ENCODE assay signal across 1 cellular context in the genomic region with DNA sequence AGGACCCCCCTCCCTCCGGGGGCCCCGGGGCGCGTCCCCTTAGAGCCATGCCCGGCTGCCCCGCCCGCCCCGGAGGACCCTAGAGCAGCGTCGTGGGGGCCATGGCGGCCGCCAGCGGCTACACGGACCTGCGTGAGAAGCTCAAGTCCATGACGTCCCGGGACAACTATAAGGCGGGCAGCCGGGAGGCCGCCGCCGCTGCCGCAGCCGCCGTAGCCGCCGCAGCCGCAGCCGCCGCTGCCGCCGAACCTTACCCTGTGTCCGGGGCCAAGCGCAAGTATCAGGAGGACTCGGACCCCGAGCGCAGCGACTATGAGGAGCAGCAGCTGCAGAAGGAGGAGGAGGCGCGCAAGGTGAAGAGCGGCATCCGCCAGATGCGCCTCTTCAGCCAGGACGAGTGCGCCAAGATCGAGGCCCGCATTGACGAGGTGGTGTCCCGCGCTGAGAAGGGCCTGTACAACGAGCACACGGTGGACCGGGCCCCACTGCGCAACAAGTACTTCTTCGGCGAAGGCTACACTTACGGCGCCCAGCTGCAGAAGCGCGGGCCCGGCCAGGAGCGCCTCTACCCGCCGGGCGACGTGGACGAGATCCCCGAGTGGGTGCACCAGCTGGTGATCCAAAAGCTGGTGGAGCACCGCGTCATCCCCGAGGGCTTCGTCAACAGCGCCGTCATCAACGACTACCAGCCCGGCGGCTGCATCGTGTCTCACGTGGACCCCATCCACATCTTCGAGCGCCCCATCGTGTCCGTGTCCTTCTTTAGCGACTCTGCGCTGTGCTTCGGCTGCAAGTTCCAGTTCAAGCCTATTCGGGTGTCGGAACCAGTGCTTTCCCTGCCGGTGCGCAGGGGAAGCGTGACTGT.
TF ChIP-seq lines count a peak whose summit lies in the region.

No MANE protein-coding gene starts in this region.

TF ChIP-seq in HCT116, 20 proteins besides CTCF, POLR2A, EP300 and RAD21 (continued from another document):
- no peak for TF ChIP-seq TCF7L2 (IDR thresholded peaks at IDR 0.05; ENCODE audit: borderline replicate concordance, extremely low read depth, insufficient read depth, insufficient read length)
- no peak for TF ChIP-seq SP1 (IDR thresholded peaks at IDR 0.05; ENCODE audit: low read depth)
- TF ChIP-seq YY1 (IDR thresholded peaks at IDR 0.05; ENCODE audit: extremely low read depth, insufficient replicate concordance, low read depth, low read length), result no peak
- TF ChIP-seq, protein P1, sequence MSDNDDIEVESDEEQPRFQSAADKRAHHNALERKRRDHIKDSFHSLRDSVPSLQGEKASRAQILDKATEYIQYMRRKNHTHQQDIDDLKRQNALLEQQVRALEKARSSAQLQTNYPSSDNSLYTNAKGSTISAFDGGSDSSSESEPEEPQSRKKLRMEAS (IDR thresholded peaks at IDR 0.05), result no peak
- TF ChIP-seq FOSL1 (IDR thresholded peaks at IDR 0.05; ENCODE audit: low read depth), result no peak
- TF ChIP-seq JUND (IDR thresholded peaks at IDR 0.05), result no peak
- no peak for TF ChIP-seq EZH2phosphoT487 (IDR thresholded peaks at IDR 0.05; ENCODE audit: borderline replicate concordance)
- TF ChIP-seq, protein P2, sequence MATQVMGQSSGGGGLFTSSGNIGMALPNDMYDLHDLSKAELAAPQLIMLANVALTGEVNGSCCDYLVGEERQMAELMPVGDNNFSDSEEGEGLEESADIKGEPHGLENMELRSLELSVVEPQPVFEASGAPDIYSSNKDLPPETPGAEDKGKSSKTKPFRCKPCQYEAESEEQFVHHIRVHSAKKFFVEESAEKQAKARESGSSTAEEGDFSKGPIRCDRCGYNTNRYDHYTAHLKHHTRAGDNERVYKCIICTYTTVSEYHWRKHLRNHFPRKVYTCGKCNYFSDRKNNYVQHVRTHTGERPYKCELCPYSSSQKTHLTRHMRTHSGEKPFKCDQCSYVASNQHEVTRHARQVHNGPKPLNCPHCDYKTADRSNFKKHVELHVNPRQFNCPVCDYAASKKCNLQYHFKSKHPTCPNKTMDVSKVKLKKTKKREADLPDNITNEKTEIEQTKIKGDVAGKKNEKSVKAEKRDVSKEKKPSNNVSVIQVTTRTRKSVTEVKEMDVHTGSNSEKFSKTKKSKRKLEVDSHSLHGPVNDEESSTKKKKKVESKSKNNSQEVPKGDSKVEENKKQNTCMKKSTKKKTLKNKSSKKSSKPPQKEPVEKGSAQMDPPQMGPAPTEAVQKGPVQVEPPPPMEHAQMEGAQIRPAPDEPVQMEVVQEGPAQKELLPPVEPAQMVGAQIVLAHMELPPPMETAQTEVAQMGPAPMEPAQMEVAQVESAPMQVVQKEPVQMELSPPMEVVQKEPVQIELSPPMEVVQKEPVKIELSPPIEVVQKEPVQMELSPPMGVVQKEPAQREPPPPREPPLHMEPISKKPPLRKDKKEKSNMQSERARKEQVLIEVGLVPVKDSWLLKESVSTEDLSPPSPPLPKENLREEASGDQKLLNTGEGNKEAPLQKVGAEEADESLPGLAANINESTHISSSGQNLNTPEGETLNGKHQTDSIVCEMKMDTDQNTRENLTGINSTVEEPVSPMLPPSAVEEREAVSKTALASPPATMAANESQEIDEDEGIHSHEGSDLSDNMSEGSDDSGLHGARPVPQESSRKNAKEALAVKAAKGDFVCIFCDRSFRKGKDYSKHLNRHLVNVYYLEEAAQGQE (IDR thresholded peaks at IDR 0.05; ENCODE audit: low read depth), result no peak
- no peak for TF ChIP-seq CBX3 (IDR thresholded peaks at IDR 0.05; ENCODE audit: low read depth)
- TF ChIP-seq ELF1 (IDR thresholded peaks at IDR 0.05; ENCODE audit: borderline replicate concordance, low read depth), result no peak
- TF ChIP-seq EGR1 (IDR thresholded peaks at IDR 0.05; ENCODE audit: low read depth), result no peak
- TF ChIP-seq SRF (IDR thresholded peaks at IDR 0.05; ENCODE audit: low read depth), result no peak
- TF ChIP-seq, protein P3, sequence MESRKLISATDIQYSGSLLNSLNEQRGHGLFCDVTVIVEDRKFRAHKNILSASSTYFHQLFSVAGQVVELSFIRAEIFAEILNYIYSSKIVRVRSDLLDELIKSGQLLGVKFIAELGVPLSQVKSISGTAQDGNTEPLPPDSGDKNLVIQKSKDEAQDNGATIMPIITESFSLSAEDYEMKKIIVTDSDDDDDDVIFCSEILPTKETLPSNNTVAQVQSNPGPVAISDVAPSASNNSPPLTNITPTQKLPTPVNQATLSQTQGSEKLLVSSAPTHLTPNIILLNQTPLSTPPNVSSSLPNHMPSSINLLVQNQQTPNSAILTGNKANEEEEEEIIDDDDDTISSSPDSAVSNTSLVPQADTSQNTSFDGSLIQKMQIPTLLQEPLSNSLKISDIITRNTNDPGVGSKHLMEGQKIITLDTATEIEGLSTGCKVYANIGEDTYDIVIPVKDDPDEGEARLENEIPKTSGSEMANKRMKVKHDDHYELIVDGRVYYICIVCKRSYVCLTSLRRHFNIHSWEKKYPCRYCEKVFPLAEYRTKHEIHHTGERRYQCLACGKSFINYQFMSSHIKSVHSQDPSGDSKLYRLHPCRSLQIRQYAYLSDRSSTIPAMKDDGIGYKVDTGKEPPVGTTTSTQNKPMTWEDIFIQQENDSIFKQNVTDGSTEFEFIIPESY (IDR thresholded peaks at IDR 0.05; ENCODE audit: extremely low read depth, insufficient replicate concordance, low read length), result no peak
- no peak for TF ChIP-seq ZNF274 (IDR thresholded peaks at IDR 0.05; ENCODE audit: low read depth, low read length)
- no peak for TF ChIP-seq POLR2AphosphoS5 (IDR thresholded peaks at IDR 0.05; ENCODE audit: low read depth, low read length)
